1 cellular context compared by ENCODE assay signal in genomic region chr2:33051586-33052385, GRCh38.
TF ChIP-seq lines count a peak whose summit lies in the region.

No MANE protein-coding gene starts in this region.

TF ChIP-seq in HepG2, 621 proteins besides CTCF, POLR2A, EP300 and RAD21 (continued from another document):
- TF ChIP-seq PATZ1 (CRISPR knock-in tag; IDR thresholded peaks at IDR 0.05) (no peak), JARID2 (CRISPR knock-in tag; IDR thresholded peaks at IDR 0.05; ENCODE audit: insufficient replicate concordance) (no peak), KMT2A (CRISPR knock-in tag; IDR thresholded peaks at IDR 0.05) (no peak), CEBPG (CRISPR knock-in tag; IDR thresholded peaks at IDR 0.05) (peak; percentile 29; the same call in 1 of the 2 replicates), MTA3 (CRISPR knock-in tag; IDR thresholded peaks at IDR 0.05) (no peak), SALL1 (CRISPR knock-in tag; IDR thresholded peaks at IDR 0.05) (no peak), ZBTB2 (CRISPR knock-in tag; IDR thresholded peaks at IDR 0.05; ENCODE audit: low read depth) (no peak), SP4 (CRISPR knock-in tag; IDR thresholded peaks at IDR 0.05) (no peak), REST (IDR thresholded peaks at IDR 0.05; ENCODE audit: borderline replicate concordance in 1 of 2, low read depth in 1 of 2, low read length in 2 of 2) (no peak), REPIN1 (CRISPR knock-in tag; IDR thresholded peaks at IDR 0.05; ENCODE audit: borderline replicate concordance, low read depth) (no peak), ARID2 (CRISPR knock-in tag; IDR thresholded peaks at IDR 0.05; ENCODE audit: borderline replicate concordance) (no peak), ZNF205 (CRISPR knock-in tag; IDR thresholded peaks at IDR 0.05) (no peak), ZBTB25 (CRISPR knock-in tag; IDR thresholded peaks at IDR 0.05) (no peak), RFX5 (IDR thresholded peaks at IDR 0.05; ENCODE audit: low read depth, low read length) (0 out of 2 replicates have a peak, but pooled peaks have one; percentile 38), ZNF501 (CRISPR knock-in tag; IDR thresholded peaks at IDR 0.05) (no peak), ZFAT (CRISPR knock-in tag; conservative IDR thresholded peaks at IDR 0.05) (no peak), HNRNPK (IDR thresholded peaks at IDR 0.05; ENCODE audit: low read depth, low read length, poor library complexity, severe bottlenecking) (no peak), U2AF1 (optimal IDR thresholded peaks at IDR 0.05; ENCODE audit: low read depth, low read length) (no peak), NFYC (CRISPR knock-in tag; IDR thresholded peaks at IDR 0.05) (no peak), ZNF850 (CRISPR knock-in tag; conservative IDR thresholded peaks at IDR 0.05) (no peak), ZBTB14 (CRISPR knock-in tag; IDR thresholded peaks at IDR 0.05) (no peak), ZNF782 (CRISPR knock-in tag; IDR thresholded peaks at IDR 0.05; ENCODE audit: borderline replicate concordance) (no peak), ZSCAN22 (CRISPR knock-in tag; IDR thresholded peaks at IDR 0.05) (no peak), SP140L (CRISPR knock-in tag; IDR thresholded peaks at IDR 0.05; ENCODE audit: borderline replicate concordance) (no peak), ZBTB40 (IDR thresholded peaks at IDR 0.05) (no peak), ZBTB40 (CRISPR knock-in tag; IDR thresholded peaks at IDR 0.05) (no peak)
